Comparison of ENCODE assay signal across 8 cellular contexts in genomic region chr16:10876799-10877341, GRCh38. TPM values are rescaled to one million over a fixed set of nuclear protein-coding genes. Genes with fewer than 3 reads are reported as not detected.
DNase-seq lines count a peak whose midpoint lies in the region; ATAC-seq and TF ChIP-seq lines count a peak whose summit lies in the region.

CIITA (plus strand) TSS chr16:10877202; CDS start chr16:10877331, 129 bp downstream.

- H3K36me3 Mint-ChIP-seq in naive thymus-derived CD8-positive, alpha-beta T cell: no peaks in the 10 kb centered on the region
- H3K36me3 Mint-ChIP-seq in progenitor cell of endocrine pancreas (ENCODE audit: insufficient read depth): no peaks in the 10 kb centered on the region

- H3K9ac ChIP-seq in duodenal mucosa (ENCODE audit: low read depth in 1 of 2, low read length in 2 of 2): peak within 1 kb of the TSS; percentile 69 to 86

- peaks cover 16 to 70% (median 61%) of the 10 kb centered on the region in 5 donors for H3K27me3 Mint-ChIP-seq in naive thymus-derived CD8-positive, alpha-beta T cell
- H3K27me3 Mint-ChIP-seq in progenitor cell of endocrine pancreas: peaks cover 65% of the 10 kb centered on the region

- peak within 1 kb of the TSS; percentile 67 for H3K4me3 ChIP-seq in GM08714 (ENCODE audit: low read length)
- peak within 1 kb of the TSS; percentile 87 to 88 for H3K4me3 ChIP-seq in duodenal mucosa (ENCODE audit: low read depth in 1 of 2, low read length in 2 of 2)

- POLR2A ChIA-PET in naive thymus-derived CD8-positive, alpha-beta T cell (lab: Charles Lee): interaction anchor here (1.3 kb wide), 1 partner anchor 16 kb away, joined by 3 read pairs; no protein-coding TSS in a partner anchor

- H3K4me1 Mint-ChIP-seq in naive thymus-derived CD8-positive, alpha-beta T cell: peaks cover 16 to 74% (median 42%) of the 10 kb centered on the region in 4 donors
- H3K4me1 Mint-ChIP-seq in progenitor cell of endocrine pancreas (ENCODE audit: low read depth): no peaks in the 10 kb centered on the region

- H3K9me3 ChIP-seq in duodenal mucosa (ENCODE audit: control insufficient read depth in 1 of 2, low read length in 2 of 2): no peaks in the 10 kb centered on the region

- peaks cover 0 to 3% (median 0%) of the 10 kb centered on the region in 9 donors for H3K9me3 Mint-ChIP-seq in naive thymus-derived CD8-positive, alpha-beta T cell
- no peaks in the 10 kb centered on the region for H3K9me3 Mint-ChIP-seq in progenitor cell of endocrine pancreas (ENCODE audit: low read depth)

- H3K27me3 ChIP-seq in duodenal mucosa (ENCODE audit: control insufficient read depth in 1 of 2, insufficient read depth in 2 of 2, low read length in 2 of 2): peaks cover 0 to 5% of the 10 kb centered on the region in 2 donors

- ATAC-seq in GM21528 (IDR thresholded peaks at IDR 0.05; ENCODE audit: low FRiP score, unreplicated experiment): peak; percentile 51
- peak; percentile 65 to 76 for ATAC-seq in naive thymus-derived CD8-positive, alpha-beta T cell

- H3K36me3 ChIP-seq in duodenal mucosa (ENCODE audit: control insufficient read depth in 1 of 2, insufficient read depth in 2 of 2, low read length in 2 of 2): no peaks in the 10 kb centered on the region

- H3K27ac Mint-ChIP-seq in naive thymus-derived CD8-positive, alpha-beta T cell: peak within 1 kb of the TSS in 6 of 10 donors; percentile 43 to 85 (median 54)
- no peak within 1 kb of the TSS for H3K27ac Mint-ChIP-seq in progenitor cell of endocrine pancreas

- peaks cover 46 to 51% of the 10 kb centered on the region in 2 donors for H3K4me1 ChIP-seq in duodenal mucosa (ENCODE audit: control insufficient read depth in 1 of 2, insufficient read depth in 2 of 2, low read length in 2 of 2)

- H3K4me3 Mint-ChIP-seq in naive thymus-derived CD8-positive, alpha-beta T cell: peak within 1 kb of the TSS; percentile 77 to 93 (median 88)
- no peak within 1 kb of the TSS for H3K4me3 Mint-ChIP-seq in progenitor cell of endocrine pancreas (ENCODE audit: low read depth)

- DNase-seq in HS-5 (ENCODE audit: low read depth) (peak; percentile 91), UCSD-AML1 (lab: John Stamatoyannopoulos, UW; ENCODE audit: unreplicated experiment) (peak; percentile 55), NCI-H510A treated with DMSO at 0.1 percent for 48 hours (lab: John Stamatoyannopoulos, UW) (no peak), progenitor cell of endocrine pancreas (ENCODE audit: low spot score, unreplicated experiment) (no peak)
- DNase-seq in naive thymus-derived CD8-positive, alpha-beta T cell: peak in 5 of 10 donors; percentile 12 to 58 (median 30)

- no peak for TF ChIP-seq CTCF in progenitor cell of endocrine pancreas (IDR thresholded peaks at IDR 0.05; ENCODE audit: unreplicated experiment)

- no peak within 1 kb of the TSS for H3K27ac ChIP-seq in duodenal mucosa (ENCODE audit: low read depth, low read length)

RNA-seq across cellular contexts. Expression of gene CIITA, which starts in this region (rescaled TPM):
- 10 to 100 TPM; 18.2 to 18.8 TPM for total RNA-seq in naive thymus-derived CD8-positive, alpha-beta T cell
- under 1 TPM; 0.07 to 0.80 (median 0.30) TPM for polyA plus RNA-seq in naive thymus-derived CD8-positive, alpha-beta T cell
- total RNA-seq in progenitor cell of endocrine pancreas: not detected in 2 replicates

Comparison
In these comparisons a context has a peak if more than half of its experiments do, and no peak if none do; other contexts are left out.
1. RNA of gene CIITA (total RNA-seq): 18.2 to 18.8 TPM in naive thymus-derived CD8-positive, alpha-beta T cell; not detected in progenitor cell of endocrine pancreas; every median in the first group is over 10 times any median in the second.
2. DNase-seq: peak in HS-5 (single experiment) and UCSD-AML1 (single experiment); none in NCI-H510A treated with DMSO at 0.1 percent for 48 hours (single experiment) and progenitor cell of endocrine pancreas (single experiment).